Comparison of ENCODE assay signal across 8 cellular contexts in genomic region chr2:45494275-45494977, GRCh38.
DNase-seq lines count a peak whose midpoint lies in the region; ATAC-seq and TF ChIP-seq lines count a peak whose summit lies in the region.

No MANE protein-coding gene starts in this region.

- no peaks in the 10 kb centered on the region for H3K79me2 ChIP-seq in DOHH2 (ENCODE audit: control insufficient read depth, low read length)

- no peak for TF ChIP-seq EP300 in Ishikawa (IDR thresholded peaks at IDR 0.05; ENCODE audit: borderline replicate concordance)

- intact Hi-C loops in colonic mucosa (cut with DNase I): no loop called here

- peak; percentile 85 for TF ChIP-seq RAD21 in Ishikawa (IDR thresholded peaks at IDR 0.05; ENCODE audit: low read depth)

- H3K9ac ChIP-seq in colonic mucosa (ENCODE audit: low read depth in 2 of 2, low read length in 2 of 2): no peak overlapping the region

- no peaks in the 10 kb centered on the region for H4K20me1 ChIP-seq in DOHH2 (ENCODE audit: control insufficient read depth, insufficient read depth, low read depth, low read length)

- H3K9me2 ChIP-seq in DOHH2 (replicated peaks; ENCODE audit: control insufficient read depth, low read length): no peaks in the 10 kb centered on the region

- H3K36me3 Mint-ChIP-seq in mesothelial cell of epicardium: peaks cover 7% of the 10 kb centered on the region

- H3K27ac Mint-ChIP-seq in mesothelial cell of epicardium: no peak overlapping the region

- H3K27me3 ChIP-seq in DOHH2 (ENCODE audit: control insufficient read depth, low read length) (no peaks in the 10 kb centered on the region), colonic mucosa (no peaks in the 10 kb centered on the region)

- no peak overlapping the region for H3K4me2 ChIP-seq in DOHH2 (ENCODE audit: low read length)

- no peaks in the 10 kb centered on the region for H3K36me3 ChIP-seq in DOHH2 (ENCODE audit: control insufficient read depth, low read length)
- H3K36me3 ChIP-seq in colonic mucosa: no peaks in the 10 kb centered on the region

- TF ChIP-seq CTCF in DOHH2 (IDR thresholded peaks at IDR 0.05; ENCODE audit: low read depth, low read length, poor library complexity, severe bottlenecking) (peak; percentile 77), colonic mucosa (IDR thresholded peaks at IDR 0.05) (peak; percentile 70), mesothelial cell of epicardium (IDR thresholded peaks at IDR 0.05; ENCODE audit: unreplicated experiment) (peak; percentile 72)

- H3K4me3 ChIP-seq in DOHH2 (ENCODE audit: low read length) (no peak overlapping the region), colonic mucosa (no peak overlapping the region)

- no peak overlapping the region for H3K4me3 Mint-ChIP-seq in mesothelial cell of epicardium

- no peaks in the 10 kb centered on the region for H3K9me3 Mint-ChIP-seq in mesothelial cell of epicardium

- DNase-seq in NOMO-1 treated with DMSO at 0.1 percent for 48 hours (lab: John Stamatoyannopoulos, UW; ENCODE audit: unreplicated experiment): peak; percentile 52
- DNase-seq in colonic mucosa: peak; percentile 21
- no peak for DNase-seq in mesothelial cell of epicardium (ENCODE audit: low spot score in 2 of 2, unreplicated experiment in 2 of 2)

- H3F3A ChIP-seq in DOHH2 (ENCODE audit: control insufficient read depth, insufficient read depth): no peaks in the 10 kb centered on the region

- H3K4me1 Mint-ChIP-seq in mesothelial cell of epicardium: peaks cover 2% of the 10 kb centered on the region

- ATAC-seq in GM19463 (IDR thresholded peaks at IDR 0.05; ENCODE audit: unreplicated experiment) (no peak), GM21447 (IDR thresholded peaks at IDR 0.05; ENCODE audit: unreplicated experiment) (no peak), GM18502 (IDR thresholded peaks at IDR 0.05; ENCODE audit: poor library complexity, unreplicated experiment) (no peak)

- no peaks in the 10 kb centered on the region for H3K27me3 Mint-ChIP-seq in mesothelial cell of epicardium (ENCODE audit: low read depth)

- H3K9me3 ChIP-seq in DOHH2 (ENCODE audit: control insufficient read depth, insufficient read depth, low read length): no peaks in the 10 kb centered on the region
- no peaks in the 10 kb centered on the region for H3K9me3 ChIP-seq in colonic mucosa

- peaks cover 7% of the 10 kb centered on the region for H3K4me1 ChIP-seq in DOHH2 (ENCODE audit: control insufficient read depth, low read length)
- H3K4me1 ChIP-seq in colonic mucosa: no peaks in the 10 kb centered on the region

- H3K27ac ChIP-seq in DOHH2 (ENCODE audit: low read depth, low read length): no peak overlapping the region
- H3K27ac ChIP-seq in colonic mucosa: no peak overlapping the region

TF ChIP-seq in Ishikawa, 13 proteins besides CTCF, POLR2A, EP300 and RAD21:
- TF ChIP-seq EGR1 (IDR thresholded peaks at IDR 0.05) (no peak), USF1 (IDR thresholded peaks at IDR 0.05) (no peak), TCF12 (IDR thresholded peaks at IDR 0.05; ENCODE audit: low read depth) (no peak), YY1 (IDR thresholded peaks at IDR 0.05; ENCODE audit: low read depth) (no peak), TAF1 (IDR thresholded peaks at IDR 0.05; ENCODE audit: low read depth) (no peak), REST (IDR thresholded peaks at IDR 0.05; ENCODE audit: low read depth) (no peak), TEAD4 (IDR thresholded peaks at IDR 0.05) (no peak), NFIC (IDR thresholded peaks at IDR 0.05) (no peak), CEBPB (IDR thresholded peaks at IDR 0.05) (no peak), FOXM1 (IDR thresholded peaks at IDR 0.05; ENCODE audit: borderline replicate concordance, low read depth) (no peak), ZBTB7A (IDR thresholded peaks at IDR 0.05; ENCODE audit: low read depth) (no peak), CREB1 (IDR thresholded peaks at IDR 0.05; ENCODE audit: low read depth) (no peak)
- TF ChIP-seq, protein P1, sequence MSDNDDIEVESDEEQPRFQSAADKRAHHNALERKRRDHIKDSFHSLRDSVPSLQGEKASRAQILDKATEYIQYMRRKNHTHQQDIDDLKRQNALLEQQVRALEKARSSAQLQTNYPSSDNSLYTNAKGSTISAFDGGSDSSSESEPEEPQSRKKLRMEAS (IDR thresholded peaks at IDR 0.05): no peak

Comparison
In these comparisons a context has a peak if more than half of its experiments do, and no peak if none do; other contexts are left out.
1. DNase-seq: peak in NOMO-1 treated with DMSO at 0.1 percent for 48 hours (single experiment) and colonic mucosa (single experiment); none in mesothelial cell of epicardium (0 of 2).
2. Peak in every context shown above with its lines, with median percentiles within 50 percentile points of each other: CTCF ChIP-seq.